14 cellular contexts compared by ENCODE assay signal in genomic region chr2:203360833-203361430, GRCh38. TPM values are rescaled to one million over a fixed set of nuclear protein-coding genes. Genes with fewer than 3 reads are reported as not detected.
A peak's percentile ranks its signal among the peaks of the same experiment; 100 is the strongest.
DNase-seq lines count a peak whose midpoint lies in the region; ATAC-seq, FAIRE-seq and TF ChIP-seq lines count a peak whose summit lies in the region.
"Had no signal": no experiment of that assay in that cellular context is flagged by ENCODE, and none has a peak within 500 bp of the region (broad histone marks: within the 10 kb centered on the region; RNA-seq: fewer than 3 reads in every experiment).

No MANE protein-coding gene starts in this region.

- DNase-seq in GM18507 (ENCODE audit: extremely low spot score, insufficient read length, low read depth) = no peak
- no peak for DNase-seq in ascending aorta (ENCODE audit: low spot score in 2 of 2)
- DNase-seq in hepatocyte (ENCODE audit: low spot score) = peak; percentile 19
- DNase-seq in DMS53 (lab: John Stamatoyannopoulos, UW) = no peak
- no peak for DNase-seq in NCI-H2029 treated with DMSO at 0.1 percent for 48 hours (lab: John Stamatoyannopoulos, UW)
- no peak for DNase-seq in GM12892 (ENCODE audit: insufficient read length)
- DNase-seq: activated CD4-positive, alpha-beta T cell treated with anti-CD3 and anti-CD28 coated beads for 1 hour; activated naive CD8-positive, alpha-beta T cell treated with anti-CD3 and anti-CD28 coated beads for 36 hours; activated T-cell treated with anti-CD3 and anti-CD28 coated beads for 4 hours; C1 segment of cervical spinal cord; glutamatergic neuron; kidney; NCI-H524 had no signal

- TF ChIP-seq CTCF in ascending aorta (IDR thresholded peaks at IDR 0.05) (no peak), hepatocyte (IDR thresholded peaks at IDR 0.05; ENCODE audit: poor library complexity) (no peak)

- no peaks in the 10 kb centered on the region for H3K27me3 ChIP-seq in ascending aorta
- H3K27me3 ChIP-seq in hepatocyte = no peaks in the 10 kb centered on the region

- H3K4me3 ChIP-seq in ascending aorta = no peak overlapping the region
- no peak overlapping the region for H3K4me3 ChIP-seq in hepatocyte

- H3K79me2 ChIP-seq in hepatocyte = peaks cover 52% of the 10 kb centered on the region

- H3K9me3 ChIP-seq in ascending aorta (no peaks in the 10 kb centered on the region), hepatocyte (ENCODE audit: low read depth) (no peaks in the 10 kb centered on the region)

- FAIRE-seq in GM18507 (lab: Jason Lieb, UNC) (peak; percentile 54), GM12892 (lab: Jason Lieb, UNC) (no peak)
- FAIRE-seq: kidney had no signal

- H3K36me3 ChIP-seq in ascending aorta (no peaks in the 10 kb centered on the region), hepatocyte (replicated peaks; ENCODE audit: insufficient read depth, low read depth) (no peaks in the 10 kb centered on the region)

- H3K9me2 ChIP-seq in hepatocyte (replicated peaks; ENCODE audit: insufficient read depth) = no peaks in the 10 kb centered on the region

- no peak overlapping the region for H2AFZ ChIP-seq in hepatocyte

- H3K27ac ChIP-seq in ascending aorta (peak overlapping the region; percentile 26 to 33), hepatocyte (no peak overlapping the region)

- no peak for TF ChIP-seq POLR2A in GM12892 (IDR thresholded peaks at IDR 0.05; ENCODE audit: low read depth, low read length)

- H3K4me1 ChIP-seq in ascending aorta (peaks cover 0 to 7% of the 10 kb centered on the region in 2 donors), hepatocyte (ENCODE audit: insufficient read depth) (no peaks in the 10 kb centered on the region)

- no peak overlapping the region for H3K4me2 ChIP-seq in hepatocyte

- 58% methylated on average over 3 of the region's 3 CpGs for WGBS in hepatocyte (ENCODE audit: low lambda C conversion rate, missing lambda C conversion rate)

- intact Hi-C loops in ascending aorta (cut with DNase I) = no loop called here

- peak; percentile 54 for ATAC-seq in HG03135 (IDR thresholded peaks at IDR 0.05; ENCODE audit: unreplicated experiment)

- peaks cover 5% of the 10 kb centered on the region for H4K20me1 ChIP-seq in hepatocyte (ENCODE audit: insufficient read depth, poor library complexity, severe bottlenecking)

RNA-seq across cellular contexts. Expression of gene ABI2, which starts 32.7 kb away (rescaled TPM):
- total RNA-seq in ascending aorta (69.1 TPM), hepatocyte (22.6 and 29.1 TPM in 2 replicates)
- 27.5 and 35.7 TPM in 2 replicates for polyA plus RNA-seq in hepatocyte
- polyA plus RNA-seq in GM12892 (2012; ENCODE audit: missing spikeins) = 35.2 TPM
